In the genomic region with DNA sequence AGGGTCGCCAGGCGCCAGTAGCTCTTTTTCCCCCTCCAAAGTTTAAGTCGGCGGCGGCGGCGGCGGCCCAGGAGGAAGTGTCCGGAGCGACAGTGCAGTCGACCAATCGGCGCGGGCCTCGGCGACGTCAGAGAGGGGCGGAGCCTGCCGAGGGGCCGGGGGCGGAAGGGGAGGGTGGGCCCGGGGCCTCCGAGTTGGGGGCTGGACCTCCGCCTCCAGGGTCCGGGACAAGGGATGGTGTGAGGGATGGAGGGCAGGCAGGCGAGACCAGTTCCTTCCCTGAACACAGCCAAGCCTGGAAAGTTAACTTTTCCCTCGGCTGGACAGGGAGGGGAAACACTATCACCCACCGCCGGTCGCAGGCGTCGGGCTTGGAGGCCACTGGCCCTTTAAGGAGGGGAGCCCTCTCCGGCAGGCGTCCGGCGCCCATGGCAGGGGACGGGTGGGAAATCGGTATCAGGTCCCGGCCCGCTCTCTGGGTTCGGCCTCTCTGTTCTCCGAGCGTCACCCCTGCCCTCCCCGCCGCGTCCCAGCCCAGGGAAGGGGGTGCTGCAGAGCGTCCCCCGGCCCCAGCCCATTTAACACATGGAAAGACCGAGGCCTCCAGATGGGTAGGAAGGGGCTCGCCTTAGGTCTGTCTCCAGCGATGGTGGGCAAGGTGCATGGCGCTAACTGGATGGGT, we compare ENCODE assay signal across 8 cellular contexts. TPM values are rescaled to one million over a fixed set of nuclear protein-coding genes. Genes with fewer than 3 reads are reported as not detected.
DNase-seq lines count a peak whose midpoint lies in the region; ATAC-seq and TF ChIP-seq lines count a peak whose summit lies in the region.

Gene PRKD2 (minus strand): TSS at position 81 of the 682 bp plus-strand sequence. CDS start 744 bp downstream, outside the sequence.

- H3K27me3 Mint-ChIP-seq in activated naive CD4-positive, alpha-beta T cell treated with anti-CD3 and anti-CD28 coated beads, Interleukin-2, amount 50 U/mL, for 24 hours, result no peaks in the 10 kb centered on the region

- DNase-seq in BE2C, result peak; percentile 91
- DNase-seq in LHCN-M2 (ENCODE audit: low read depth), result peak; percentile 68
- peak; percentile 13 for DNase-seq in SKM-1 treated with dmso at 0.1 percent for 144 hours (lab: John Stamatoyannopoulos, UW; ENCODE audit: unreplicated experiment)
- DNase-seq in glomerular endothelial cell (ENCODE audit: extremely low read depth, low read depth, low spot score), result no peak
- peak; percentile 75 for DNase-seq in omental fat pad (ENCODE audit: low spot score)
- DNase-seq in superior temporal gyrus (ENCODE audit: extremely low spot score), result peak; percentile 77

- H3K9me3 Mint-ChIP-seq in activated naive CD4-positive, alpha-beta T cell treated with anti-CD3 and anti-CD28 coated beads, Interleukin-2, amount 50 U/mL, for 24 hours, result no peaks in the 10 kb centered on the region

- H3K36me3 Mint-ChIP-seq in activated naive CD4-positive, alpha-beta T cell treated with anti-CD3 and anti-CD28 coated beads, Interleukin-2, amount 50 U/mL, for 24 hours, result peaks cover 2% of the 10 kb centered on the region

- no peaks in the 10 kb centered on the region for H3K27me3 ChIP-seq in BE2C

- peaks cover 32% of the 10 kb centered on the region for H3K36me3 ChIP-seq in BE2C

- H3K27ac Mint-ChIP-seq in activated naive CD4-positive, alpha-beta T cell treated with anti-CD3 and anti-CD28 coated beads, Interleukin-2, amount 50 U/mL, for 24 hours, result peak within 1 kb of the TSS; percentile 93

- no peaks in the 10 kb centered on the region for H3K9me3 ChIP-seq in BE2C

- H3K4me3 Mint-ChIP-seq in activated naive CD4-positive, alpha-beta T cell treated with anti-CD3 and anti-CD28 coated beads, Interleukin-2, amount 50 U/mL, for 24 hours, result peak within 1 kb of the TSS; percentile 96

- H3K4me1 Mint-ChIP-seq in activated naive CD4-positive, alpha-beta T cell treated with anti-CD3 and anti-CD28 coated beads, Interleukin-2, amount 50 U/mL, for 24 hours, result peaks cover 52% of the 10 kb centered on the region

- H3K4me1 ChIP-seq in BE2C, result no peaks in the 10 kb centered on the region; the same call in 1 of the 2 replicates

- TF ChIP-seq CTCF in BE2C (IDR thresholded peaks at IDR 0.05; ENCODE audit: low read depth, low read length) (no peak), omental fat pad (IDR thresholded peaks at IDR 0.05) (no peak)

- peak; percentile 41 for ATAC-seq in GM19328 (IDR thresholded peaks at IDR 0.05; ENCODE audit: unreplicated experiment)
- peak; percentile 65 for ATAC-seq in omental fat pad (ENCODE audit: low FRiP score)

- peak within 1 kb of the TSS; percentile 81 for H3K4me3 ChIP-seq in BE2C (ENCODE audit: low read depth, low read length)

RNA-seq across cellular contexts. Expression of gene PRKD2, which starts in this region (rescaled TPM):
- 48.9 TPM for polyA plus RNA-seq in BE2C (2012; ENCODE audit: insufficient read depth, insufficient read length, low read depth)
- total RNA-seq in LHCN-M2 (2014; rRNA removed) (17.3 and 25.2 TPM in 2 replicates), glomerular endothelial cell (96.9 and 142 TPM in 2 replicates), omental fat pad (10 to 100 TPM; 11.8 to 41.3 (median 19.5) TPM)
- polyA plus RNA-seq in LHCN-M2 (2012), result 17.4 TPM
